In genomic region chr22:46044718-46045458, GRCh38 we compare ENCODE assay signal across 8 cellular contexts.
DNase-seq lines count a peak whose midpoint lies in the region; ATAC-seq, FAIRE-seq and TF ChIP-seq lines count a peak whose summit lies in the region.

No MANE protein-coding gene starts in this region.

- H3K36me3 Mint-ChIP-seq in astrocyte (ENCODE audit: low read depth, unreplicated experiment) = peaks cover 3% of the 10 kb centered on the region

- H3K27me3 ChIP-seq in astrocyte (ENCODE audit: insufficient read depth, low read length) (no peaks in the 10 kb centered on the region), iPS-18a (ENCODE audit: control insufficient read depth, insufficient read depth, low read length) (peaks cover 41% of the 10 kb centered on the region)

- peaks cover 39% of the 10 kb centered on the region for H3K79me2 ChIP-seq in astrocyte (ENCODE audit: insufficient read depth, low read length)

- no peak for TF ChIP-seq CTCF in astrocyte (IDR thresholded peaks at IDR 0.05; ENCODE audit: insufficient read depth, low read depth, low read length)

- H3K27ac ChIP-seq in astrocyte (ENCODE audit: low read depth, low read length) (peak overlapping the region; percentile 25), iPS-18a (ENCODE audit: low read length) (no peak overlapping the region), skin epidermis (peak overlapping the region; percentile 81 to 100 (median 97))

- H3K4me1 Mint-ChIP-seq in astrocyte (ENCODE audit: low read depth, unreplicated experiment) = peaks cover 4% of the 10 kb centered on the region

- TF ChIP-seq RAD21 in Ishikawa (IDR thresholded peaks at IDR 0.05; ENCODE audit: low read depth) = no peak

- DNase-seq in astrocyte (ENCODE audit: low read depth) = no peak
- no peak for DNase-seq in central memory CD4-positive, alpha-beta T cell
- DNase-seq in NCI-H187 treated with DMSO at 0.1 percent for 48 hours (lab: John Stamatoyannopoulos, UW) = no peak
- no peak for DNase-seq in DMS79 treated with DMSO at 0.1 percent for 48 hours (lab: John Stamatoyannopoulos, UW)

- H3K4me3 ChIP-seq in astrocyte (ENCODE audit: insufficient read depth, low read depth, low read length) (peak overlapping the region; percentile 64), iPS-18a (ENCODE audit: low read length) (peak overlapping the region; percentile 56), skin epidermis (peak overlapping the region; percentile 40 to 69 (median 49))

- H3K9me3 ChIP-seq in astrocyte (ENCODE audit: insufficient read depth, low read depth, low read length) (no peaks in the 10 kb centered on the region), iPS-18a (ENCODE audit: control insufficient read depth, low read depth, low read length) (no peaks in the 10 kb centered on the region)

- peak overlapping the region; percentile 87 for H2AFZ ChIP-seq in astrocyte (ENCODE audit: low read depth, low read length)

- H3K9me3 Mint-ChIP-seq in astrocyte (ENCODE audit: unreplicated experiment) = peaks cover 2% of the 10 kb centered on the region

- no peak for FAIRE-seq in astrocyte (lab: Jason Lieb, UNC)

- no peaks in the 10 kb centered on the region for H3K36me3 ChIP-seq in astrocyte (ENCODE audit: insufficient read depth, low read length)
- H3K36me3 ChIP-seq in iPS-18a (ENCODE audit: control insufficient read depth, low read depth, low read length) = no peaks in the 10 kb centered on the region

- H3K4me3 Mint-ChIP-seq in astrocyte (ENCODE audit: unreplicated experiment) = no peak overlapping the region

- H4K20me1 ChIP-seq in astrocyte (ENCODE audit: insufficient read depth, low read length) = no peaks in the 10 kb centered on the region

- H3K9ac ChIP-seq in astrocyte (ENCODE audit: low read length) (peak overlapping the region; percentile 85), iPS-18a (ENCODE audit: low read length) (no peak overlapping the region)

- H3K27me3 Mint-ChIP-seq in astrocyte (ENCODE audit: low read depth, unreplicated experiment) = peaks cover 34% of the 10 kb centered on the region

- ATAC-seq in GM18502 (IDR thresholded peaks at IDR 0.05; ENCODE audit: poor library complexity, unreplicated experiment) = no peak

- peak overlapping the region; percentile 85 for H3K4me2 ChIP-seq in astrocyte (ENCODE audit: low read length)

- peaks cover 26% of the 10 kb centered on the region for H3K4me1 ChIP-seq in astrocyte (ENCODE audit: insufficient read depth, low read length)
- peaks cover 10% of the 10 kb centered on the region for H3K4me1 ChIP-seq in iPS-18a (ENCODE audit: control insufficient read depth, low read depth, low read length)

- no peak for TF ChIP-seq EP300 in Ishikawa (IDR thresholded peaks at IDR 0.05; ENCODE audit: borderline replicate concordance)

- H3K27ac Mint-ChIP-seq in astrocyte (ENCODE audit: unreplicated experiment) = no peak overlapping the region

TF ChIP-seq in Ishikawa, 13 proteins besides CTCF, POLR2A, EP300 and RAD21:
- TF ChIP-seq ZBTB7A (IDR thresholded peaks at IDR 0.05; ENCODE audit: low read depth) (0 out of 2 replicates have a peak, but pooled peaks have one; percentile 19), MAX (IDR thresholded peaks at IDR 0.05) (no peak)
